Comparison of ENCODE assay signal across 21 cellular contexts in genomic region chr9:35056571-35057270, GRCh38. TPM values are rescaled to one million over a fixed set of nuclear protein-coding genes. Genes with fewer than 3 reads are reported as not detected.
DNase-seq lines count a peak whose midpoint lies in the region; ATAC-seq and TF ChIP-seq lines count a peak whose summit lies in the region.
"Had no signal": no experiment of that assay in that cellular context is flagged by ENCODE, and none has a peak within 500 bp of the region (broad histone marks: within the 10 kb centered on the region; RNA-seq: fewer than 3 reads in every experiment).

No MANE protein-coding gene starts in this region.

- no peak for TF ChIP-seq POLR2A in Peyer's patch (IDR thresholded peaks at IDR 0.05)

- POLR2A ChIA-PET in OCI-LY7 (lab: Charles Lee), result no interaction called here

- H3K4me1 ChIP-seq in OCI-LY7 (ENCODE audit: insufficient read depth, low read length, poor library complexity, severe bottlenecking), result no peaks in the 10 kb centered on the region
- H3K4me1 ChIP-seq in Peyer's patch, result no peaks in the 10 kb centered on the region
- H3K4me1 ChIP-seq: esophagus muscularis mucosa, gastroesophageal sphincter, neural progenitor cell, suprapubic skin had no signal

- no peak overlapping the region for H2AFZ ChIP-seq in OCI-LY7 (ENCODE audit: low read length)
- H2AFZ ChIP-seq: neural progenitor cell had no signal

- TSS peak; percentile 57 for BruUV-seq in OCI-LY7 (replicated peaks; lab: Mats Ljungman, UMichigan)

- H3K4me3 Mint-ChIP-seq in activated naive CD8-positive, alpha-beta T cell treated with anti-CD3 and anti-CD28 coated beads for 36 hours, result no peak overlapping the region
- no peak overlapping the region for H3K4me3 Mint-ChIP-seq in activated naive CD8-positive, alpha-beta T cell treated with anti-CD3 and anti-CD28 coated beads, Interleukin-2, amount 50 U/mL, for 24 hours
- no peak overlapping the region for H3K4me3 Mint-ChIP-seq in chondrocyte (ENCODE audit: unreplicated experiment)
- H3K4me3 Mint-ChIP-seq in stimulated activated naive B cell treated with anti-CD40 and anti-IgM and Interleukin-4, amounts not matched to agents 10 μg/mL and 1 μg/mL and 100 μg/mL, for 72 hours, result no peak overlapping the region
- H3K4me3 Mint-ChIP-seq: activated CD4-positive, alpha-beta memory T cell treated with anti-CD3 and anti-CD28 coated beads, Interleukin-2, amount 10 ng/mL, durations not matched to agents 7 days and 5 days; CD4-positive, CD25-positive, alpha-beta regulatory T cell; mesothelial cell of epicardium; neural progenitor cell had no signal

- H3K27ac Mint-ChIP-seq in activated naive CD8-positive, alpha-beta T cell treated with anti-CD3 and anti-CD28 coated beads for 36 hours, result peak overlapping the region; percentile 64
- no peak overlapping the region for H3K27ac Mint-ChIP-seq in activated naive CD8-positive, alpha-beta T cell treated with anti-CD3 and anti-CD28 coated beads, Interleukin-2, amount 50 U/mL, for 24 hours
- peak overlapping the region; percentile 41 for H3K27ac Mint-ChIP-seq in chondrocyte (ENCODE audit: unreplicated experiment)
- H3K27ac Mint-ChIP-seq in stimulated activated naive B cell treated with anti-CD40 and anti-IgM and Interleukin-4, amounts not matched to agents 10 μg/mL and 1 μg/mL and 100 μg/mL, for 72 hours, result peak overlapping the region; percentile 57
- H3K27ac Mint-ChIP-seq: activated CD4-positive, alpha-beta memory T cell treated with anti-CD3 and anti-CD28 coated beads, Interleukin-2, amount 10 ng/mL, durations not matched to agents 7 days and 5 days; mesothelial cell of epicardium; neural progenitor cell had no signal

- intact Hi-C loops in OCI-LY7 (cut with micrococcal nuclease; ENCODE audit: unreplicated experiment), result no loop called here

- TF ChIP-seq CTCF in OCI-LY7 (conservative IDR thresholded peaks at IDR 0.05; ENCODE audit: low read length), result no peak
- TF ChIP-seq CTCF in chondrocyte (IDR thresholded peaks at IDR 0.05), result no peak
- no peak for TF ChIP-seq CTCF in Peyer's patch (IDR thresholded peaks at IDR 0.05)

- no peak for DNase-seq in activated naive CD8-positive, alpha-beta T cell treated with anti-CD3 and anti-CD28 coated beads for 36 hours
- DNase-seq in activated naive CD8-positive, alpha-beta T cell treated with anti-CD3 and anti-CD28 coated beads, Interleukin-2, amount 50 U/mL, for 24 hours, result no peak
- DNase-seq in OCI-LY7 (ENCODE audit: low spot score) (no peak), chondrocyte (ENCODE audit: low spot score) (no peak), NCI-H2107 treated with DMSO at 0.1 percent for 48 hours (lab: John Stamatoyannopoulos, UW; ENCODE audit: unreplicated experiment) (no peak), NK-92 (lab: John Stamatoyannopoulos, UW; ENCODE audit: unreplicated experiment) (no peak), Peyer's patch (no peak)
- no peak for DNase-seq in stimulated activated naive B cell treated with anti-CD40 and anti-IgM and Interleukin-4, amounts not matched to agents 10 μg/mL and 1 μg/mL and 100 μg/mL, for 72 hours
- DNase-seq: activated CD4-positive, alpha-beta memory T cell treated with anti-CD3 and anti-CD28 coated beads, Interleukin-2, amount 10 ng/mL, durations not matched to agents 7 days and 5 days; CD4-positive, CD25-positive, alpha-beta regulatory T cell; central memory CD4-positive, alpha-beta T cell; kidney; NCI-H1048; NCI-H2081; SHP77 had no signal

- H3K79me2 ChIP-seq in OCI-LY7 (ENCODE audit: insufficient read depth, low read depth, low read length), result no peaks in the 10 kb centered on the region

- H3K27me3 Mint-ChIP-seq in activated naive CD8-positive, alpha-beta T cell treated with anti-CD3 and anti-CD28 coated beads for 36 hours, result no peaks in the 10 kb centered on the region
- no peaks in the 10 kb centered on the region for H3K27me3 Mint-ChIP-seq in activated naive CD8-positive, alpha-beta T cell treated with anti-CD3 and anti-CD28 coated beads, Interleukin-2, amount 50 U/mL, for 24 hours
- H3K27me3 Mint-ChIP-seq in chondrocyte (ENCODE audit: low read depth), result no peaks in the 10 kb centered on the region
- no peaks in the 10 kb centered on the region for H3K27me3 Mint-ChIP-seq in stimulated activated naive B cell treated with anti-CD40 and anti-IgM and Interleukin-4, amounts not matched to agents 10 μg/mL and 1 μg/mL and 100 μg/mL, for 72 hours
- H3K27me3 Mint-ChIP-seq: activated CD4-positive, alpha-beta memory T cell treated with anti-CD3 and anti-CD28 coated beads, Interleukin-2, amount 10 ng/mL, durations not matched to agents 7 days and 5 days; CD4-positive, CD25-positive, alpha-beta regulatory T cell had no signal

- peaks cover 98% of the 10 kb centered on the region for H3K36me3 ChIP-seq in OCI-LY7 (ENCODE audit: insufficient read depth, low read length)
- H3K36me3 ChIP-seq in Peyer's patch, result peaks cover 0 to 99% (median 4%) of the 10 kb centered on the region in 3 donors

- no peaks in the 10 kb centered on the region for H3K4me1 Mint-ChIP-seq in activated naive CD8-positive, alpha-beta T cell treated with anti-CD3 and anti-CD28 coated beads for 36 hours
- H3K4me1 Mint-ChIP-seq in activated naive CD8-positive, alpha-beta T cell treated with anti-CD3 and anti-CD28 coated beads, Interleukin-2, amount 50 U/mL, for 24 hours, result no peaks in the 10 kb centered on the region
- no peaks in the 10 kb centered on the region for H3K4me1 Mint-ChIP-seq in chondrocyte (ENCODE audit: low read depth)
- peaks cover 8 to 14% of the 10 kb centered on the region in 2 donors for H3K4me1 Mint-ChIP-seq in stimulated activated naive B cell treated with anti-CD40 and anti-IgM and Interleukin-4, amounts not matched to agents 10 μg/mL and 1 μg/mL and 100 μg/mL, for 72 hours
- H3K4me1 Mint-ChIP-seq: activated CD4-positive, alpha-beta memory T cell treated with anti-CD3 and anti-CD28 coated beads, Interleukin-2, amount 10 ng/mL, durations not matched to agents 7 days and 5 days; mesothelial cell of epicardium; neural progenitor cell had no signal

- H3K27me3 ChIP-seq in Peyer's patch, result no peaks in the 10 kb centered on the region
- H3K27me3 ChIP-seq: esophagus muscularis mucosa, gastroesophageal sphincter, neural progenitor cell, suprapubic skin had no signal

- no peak overlapping the region for H3K4me2 ChIP-seq in OCI-LY7 (ENCODE audit: low read length)
- H3K4me2 ChIP-seq: neural progenitor cell, smooth muscle cell had no signal

- H3K36me3 Mint-ChIP-seq in activated naive CD8-positive, alpha-beta T cell treated with anti-CD3 and anti-CD28 coated beads for 36 hours, result peaks cover 53% of the 10 kb centered on the region
- peaks cover 71% of the 10 kb centered on the region for H3K36me3 Mint-ChIP-seq in activated naive CD8-positive, alpha-beta T cell treated with anti-CD3 and anti-CD28 coated beads, Interleukin-2, amount 50 U/mL, for 24 hours (ENCODE audit: low read depth)
- H3K36me3 Mint-ChIP-seq in chondrocyte (ENCODE audit: low read depth), result peaks cover 77% of the 10 kb centered on the region
- peaks cover 68 to 85% of the 10 kb centered on the region in 2 donors for H3K36me3 Mint-ChIP-seq in stimulated activated naive B cell treated with anti-CD40 and anti-IgM and Interleukin-4, amounts not matched to agents 10 μg/mL and 1 μg/mL and 100 μg/mL, for 72 hours

- no peaks in the 10 kb centered on the region for H4K20me1 ChIP-seq in OCI-LY7 (ENCODE audit: insufficient read depth, low read length)

- H3K9me3 Mint-ChIP-seq in activated naive CD8-positive, alpha-beta T cell treated with anti-CD3 and anti-CD28 coated beads for 36 hours, result no peaks in the 10 kb centered on the region
- H3K9me3 Mint-ChIP-seq in activated naive CD8-positive, alpha-beta T cell treated with anti-CD3 and anti-CD28 coated beads, Interleukin-2, amount 50 U/mL, for 24 hours, result no peaks in the 10 kb centered on the region
- H3K9me3 Mint-ChIP-seq in chondrocyte (ENCODE audit: low read depth), result no peaks in the 10 kb centered on the region
- H3K9me3 Mint-ChIP-seq in stimulated activated naive B cell treated with anti-CD40 and anti-IgM and Interleukin-4, amounts not matched to agents 10 μg/mL and 1 μg/mL and 100 μg/mL, for 72 hours, result no peaks in the 10 kb centered on the region
- H3K9me3 Mint-ChIP-seq: activated CD4-positive, alpha-beta memory T cell treated with anti-CD3 and anti-CD28 coated beads, Interleukin-2, amount 10 ng/mL, durations not matched to agents 7 days and 5 days; CD4-positive, CD25-positive, alpha-beta regulatory T cell had no signal

- H3K9me3 ChIP-seq in OCI-LY7 (ENCODE audit: low read length) (no peaks in the 10 kb centered on the region), Peyer's patch (no peaks in the 10 kb centered on the region)
- H3K9me3 ChIP-seq: esophagus muscularis mucosa, gastroesophageal sphincter, suprapubic skin had no signal

- ATAC-seq in activated naive CD8-positive, alpha-beta T cell treated with anti-CD3 and anti-CD28 coated beads, Interleukin-2, amount 50 U/mL, for 24 hours, result no peak
- no peak for ATAC-seq in stimulated activated naive B cell treated with anti-CD40 and anti-IgM and Interleukin-4, amounts not matched to agents 10 μg/mL and 1 μg/mL and 100 μg/mL, for 72 hours (replicated peaks)
- ATAC-seq: gastroesophageal sphincter had no signal

- H3K9me2 ChIP-seq in OCI-LY7 (ENCODE audit: insufficient read depth, low read length), result no peaks in the 10 kb centered on the region

- H3K4me3 ChIP-seq in OCI-LY7 (ENCODE audit: low read depth, low read length, poor library complexity, severe bottlenecking) (no peak overlapping the region), Peyer's patch (no peak overlapping the region)
- H3K4me3 ChIP-seq: esophagus muscularis mucosa, gastroesophageal sphincter, neural progenitor cell, smooth muscle cell, suprapubic skin had no signal

- no peak overlapping the region for H3K27ac ChIP-seq in OCI-LY7 (ENCODE audit: low read depth, low read length, poor library complexity, severe bottlenecking)
- no peak overlapping the region for H3K27ac ChIP-seq in Peyer's patch
- H3K27ac ChIP-seq: esophagus muscularis mucosa, gastroesophageal sphincter, neural progenitor cell, suprapubic skin had no signal

- CTCF ChIA-PET in OCI-LY7 (lab: Charles Lee; ENCODE audit: unreplicated experiment), result no interaction called here

RNA-seq across cellular contexts. Expression of gene VCP, which starts 15.7 kb away (rescaled TPM):
- total RNA-seq in activated naive CD8-positive, alpha-beta T cell treated with anti-CD3 and anti-CD28 coated beads for 36 hours, result 100 to 1,000 TPM; 264 to 289 TPM
- total RNA-seq in OCI-LY7 (2014; rRNA removed; shearing (Covaris generic)), result 158 and 187 TPM in 2 replicates
- 200 and 212 TPM in 2 replicates for total RNA-seq in OCI-LY7 (2022)
- total RNA-seq in chondrocyte, result 247 to 360 TPM (median 254 TPM) in 3 replicates
- 100 to 1,000 TPM; 124 to 244 (median 150) TPM for total RNA-seq in Peyer's patch

RNA-seq across cellular contexts. Expression of gene FANCG, which starts 23.0 kb away (rescaled TPM):
- 100 to 1,000 TPM in 1 of 2 experiments, 10 to 100 TPM in 1; 92.8 to 113 TPM for total RNA-seq in activated naive CD8-positive, alpha-beta T cell treated with anti-CD3 and anti-CD28 coated beads for 36 hours
- 85.1 and 86.5 TPM in 2 replicates for total RNA-seq in OCI-LY7 (2014; rRNA removed; shearing (Covaris generic))
- 121 and 145 TPM in 2 replicates for total RNA-seq in OCI-LY7 (2022)
- total RNA-seq in chondrocyte, result 14.9 to 35.2 TPM (median 16.0 TPM) in 3 replicates
- 10 to 100 TPM; 14.4 to 40.4 (median 22.2) TPM for total RNA-seq in Peyer's patch

RNA-seq across cellular contexts. Expression of gene PIGO, which starts 39.7 kb away (rescaled TPM):
- 10 to 100 TPM; 24.3 to 25.4 TPM for total RNA-seq in activated naive CD8-positive, alpha-beta T cell treated with anti-CD3 and anti-CD28 coated beads for 36 hours
- 12.7 and 16.0 TPM in 2 replicates for total RNA-seq in OCI-LY7 (2014; rRNA removed; shearing (Covaris generic))
- 27.5 and 27.9 TPM in 2 replicates for total RNA-seq in OCI-LY7 (2022)
- total RNA-seq in chondrocyte, result 25.7 to 35.3 TPM (median 26.2 TPM) in 3 replicates
- total RNA-seq in Peyer's patch, result 10 to 100 TPM; 14.9 to 30.5 (median 27.0) TPM

RNA-seq across cellular contexts. Expression of gene STOML2, which starts 46.2 kb away (rescaled TPM):
- 100 to 1,000 TPM; 260 to 271 TPM for total RNA-seq in activated naive CD8-positive, alpha-beta T cell treated with anti-CD3 and anti-CD28 coated beads for 36 hours
- total RNA-seq in OCI-LY7 (2014; rRNA removed; shearing (Covaris generic)), result 152 and 158 TPM in 2 replicates
- 139 and 155 TPM in 2 replicates for total RNA-seq in OCI-LY7 (2022)
- total RNA-seq in chondrocyte, result 71.4 to 82.0 TPM (median 71.7 TPM) in 3 replicates
- 100 to 1,000 TPM in 1 of 4 donors, 10 to 100 TPM in 3; 54.1 to 104 (median 88.7) TPM for total RNA-seq in Peyer's patch

RNA-seq across cellular contexts. Expression of gene ATOSB, which starts 58.9 kb away (rescaled TPM):
- 1 to 10 TPM; 3.8 to 4.1 TPM for total RNA-seq in activated naive CD8-positive, alpha-beta T cell treated with anti-CD3 and anti-CD28 coated beads for 36 hours
- 1.4 and 1.5 TPM in 2 replicates for total RNA-seq in OCI-LY7 (2014; rRNA removed; shearing (Covaris generic))
- total RNA-seq in OCI-LY7 (2022) (4.7 and 6.1 TPM in 2 replicates), chondrocyte (39.7 to 45.7 TPM (median 43.2 TPM) in 3 replicates), Peyer's patch (10 to 100 TPM in 3 of 4 donors, 1 to 10 TPM in 1; 4.1 to 31.5 (median 22.6) TPM)
